ENCODE assay signal across 8 cellular contexts in the genomic region with DNA sequence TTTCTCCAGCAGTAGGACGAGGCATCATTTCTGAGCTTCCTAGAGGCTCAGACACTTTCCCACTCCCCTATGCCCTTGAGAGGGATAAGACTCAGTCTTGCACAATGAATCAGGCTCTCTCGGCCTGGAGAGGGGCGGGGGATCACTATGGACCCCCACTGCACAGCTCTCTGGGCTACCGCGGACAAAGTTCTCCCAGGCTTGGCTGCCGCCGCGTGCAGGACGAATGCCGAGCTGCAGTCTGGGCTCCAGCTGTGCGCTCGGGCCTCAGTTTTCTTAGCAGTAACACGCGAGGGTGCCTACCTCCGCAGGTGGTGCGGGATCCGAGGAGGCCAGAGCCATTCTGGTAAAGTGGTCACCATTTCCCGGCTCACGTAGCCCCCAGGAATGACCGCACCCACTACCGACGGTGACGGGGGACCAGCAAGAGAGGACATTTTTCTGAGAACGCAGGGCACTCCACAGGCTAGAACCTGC. TPM values are rescaled to one million over a fixed set of nuclear protein-coding genes. Genes with fewer than 3 reads are reported as not detected.
A peak's percentile ranks its signal among the peaks of the same experiment; 100 is the strongest.
DNase-seq lines count a peak whose midpoint lies in the region; ATAC-seq and TF ChIP-seq lines count a peak whose summit lies in the region.

No MANE protein-coding gene starts in this region.

- H2AFZ ChIP-seq in DND-41 (ENCODE audit: low read depth, low read length) (no peak overlapping the region), fibroblast of lung (ENCODE audit: low read length) (peak overlapping the region; percentile 60)

- CTCF ChIA-PET in Panc1 (lab: Charles Lee), result interaction anchor here (0.6 to 1.8 kb wide), 5 partner anchors 24 to 223 kb away, joined by 3 to 9 read pairs (median 4); a partner anchor contains a TSS

- H3K27me3 ChIP-seq in DND-41 (ENCODE audit: insufficient read depth, low read length, poor library complexity) (no peaks in the 10 kb centered on the region), Panc1 (ENCODE audit: control insufficient read depth, insufficient read depth, low read length) (no peaks in the 10 kb centered on the region), fibroblast of lung (ENCODE audit: control insufficient read depth, insufficient read depth, low read length) (peaks cover 10% of the 10 kb centered on the region)

- no peak overlapping the region for H3K27ac ChIP-seq in DND-41 (ENCODE audit: low read length)
- H3K27ac ChIP-seq in Panc1 (ENCODE audit: low read length), result peak overlapping the region; percentile 51
- H3K27ac ChIP-seq in fibroblast of lung (ENCODE audit: insufficient read depth, low read length), result no peak overlapping the region

- no peaks in the 10 kb centered on the region for H3K36me3 Mint-ChIP-seq in osteocyte (ENCODE audit: unreplicated experiment)

- H3K4me1 ChIP-seq in DND-41 (ENCODE audit: insufficient read depth, low read length) (peaks cover 28% of the 10 kb centered on the region), Panc1 (ENCODE audit: control insufficient read depth, insufficient read depth, low read length) (peaks cover 21% of the 10 kb centered on the region), fibroblast of lung (ENCODE audit: control insufficient read depth, extremely low read depth, insufficient read depth, low read length) (peaks cover 3% of the 10 kb centered on the region)

- H3K27ac Mint-ChIP-seq in osteocyte (ENCODE audit: unreplicated experiment), result no peak overlapping the region

- H4K20me1 ChIP-seq in DND-41 (ENCODE audit: insufficient read depth, low read length) (0 out of 2 replicates have a peak, but pooled peaks cover 7% of the 10 kb centered on the region), fibroblast of lung (ENCODE audit: control insufficient read depth, extremely low read depth, insufficient read depth, low read length) (no peaks in the 10 kb centered on the region)

- no peak for DNase-seq in DND-41
- DNase-seq in Panc1 (ENCODE audit: low read depth, low spot score), result no peak
- DNase-seq in fibroblast of lung (ENCODE audit: low read depth in 2 of 2), result no peak
- peak; percentile 76 for DNase-seq in osteocyte (ENCODE audit: extremely low spot score, unreplicated experiment)
- no peak for DNase-seq in KG1 (lab: John Stamatoyannopoulos, UW)

- H3K9me3 ChIP-seq in DND-41 (ENCODE audit: insufficient read depth, low read length, severe bottlenecking) (no peaks in the 10 kb centered on the region), Panc1 (ENCODE audit: control insufficient read depth, insufficient read depth, low read depth, low read length) (no peaks in the 10 kb centered on the region), fibroblast of lung (ENCODE audit: control insufficient read depth, insufficient read depth, low read depth, low read length) (no peaks in the 10 kb centered on the region)

- ATAC-seq in DND-41 (ENCODE audit: insufficient read depth, low read depth), result no peak
- ATAC-seq in Panc1, result no peak
- ATAC-seq in HG03432 (IDR thresholded peaks at IDR 0.05; ENCODE audit: unreplicated experiment), result no peak
- ATAC-seq in HG03139 (IDR thresholded peaks at IDR 0.05; ENCODE audit: unreplicated experiment), result no peak
- no peak for ATAC-seq in HG03457 (IDR thresholded peaks at IDR 0.05; ENCODE audit: unreplicated experiment)

- in situ Hi-C loops in Panc1 (cut with HindIII; ENCODE audit: low pct_unique_long_range_greater_than_20kb, low sequenced_read_pairs), result no loop called here

- H3K9ac ChIP-seq in DND-41 (ENCODE audit: low read depth, low read length), result no peak overlapping the region
- no peak overlapping the region for H3K9ac ChIP-seq in fibroblast of lung (ENCODE audit: insufficient read depth, low read length)

- TF ChIP-seq CTCF in DND-41 (IDR thresholded peaks at IDR 0.05; ENCODE audit: borderline replicate concordance, extremely low read depth, low read length, poor library complexity, severe bottlenecking) (no peak), Panc1 (IDR thresholded peaks at IDR 0.05) (no peak), fibroblast of lung (conservative IDR thresholded peaks at IDR 0.05 in 1 of 2, IDR thresholded peaks at IDR 0.05 in 1 of 2; ENCODE audit: low read depth in 1 of 2, low read length in 2 of 2) (no peak), osteocyte (IDR thresholded peaks at IDR 0.05) (no peak)

- peaks cover 16% of the 10 kb centered on the region for H3K4me1 Mint-ChIP-seq in osteocyte (ENCODE audit: unreplicated experiment)

- H3K4me3 Mint-ChIP-seq in osteocyte (ENCODE audit: unreplicated experiment), result peak overlapping the region; percentile 46

- H3K4me3 ChIP-seq in DND-41 (ENCODE audit: low read depth in 1 of 2, low read length in 2 of 2), result no peak overlapping the region
- peak overlapping the region; percentile 53 to 72 for H3K4me3 ChIP-seq in Panc1 (ENCODE audit: low read depth in 2 of 2, low read length in 2 of 2)
- peak overlapping the region in 1 of 4 experiments; percentile 48 for H3K4me3 ChIP-seq in fibroblast of lung (replicated peaks in 1 of 4; ENCODE audit: control extremely low read depth in 1 of 4, insufficient read depth in 1 of 4, low read depth in 3 of 4, low read length in 4 of 4)

- intact Hi-C loops in Panc1 (cut with micrococcal nuclease; ENCODE audit: unreplicated experiment), result no loop called here

- H3K36me3 ChIP-seq in DND-41 (ENCODE audit: insufficient read depth, low read length) (no peaks in the 10 kb centered on the region), Panc1 (ENCODE audit: control insufficient read depth, insufficient read depth, low read length) (no peaks in the 10 kb centered on the region), fibroblast of lung (ENCODE audit: control insufficient read depth, insufficient read depth, low read length) (no peaks in the 10 kb centered on the region)

- POLR2A ChIA-PET in Panc1 (lab: Charles Lee), result interaction anchor here (1.1 kb wide), 1 partner anchor 53 kb away, joined by 3 read pairs; no protein-coding TSS in a partner anchor

- no TSS peak for BruUV-seq in Panc1 (replicated peaks; lab: Mats Ljungman, UMichigan)

- H3K27me3 Mint-ChIP-seq in osteocyte (ENCODE audit: unreplicated experiment), result peaks cover 23% of the 10 kb centered on the region

- peak overlapping the region; percentile 62; the same call in 1 of the 2 replicates for H3K4me2 ChIP-seq in DND-41 (ENCODE audit: insufficient read depth, low read length)
- H3K4me2 ChIP-seq in fibroblast of lung (ENCODE audit: extremely low read depth, insufficient read depth, low read length), result peak overlapping the region; percentile 40

- no peaks in the 10 kb centered on the region for H3K9me3 Mint-ChIP-seq in osteocyte (ENCODE audit: unreplicated experiment)

- H3K79me2 ChIP-seq in DND-41 (ENCODE audit: insufficient read depth, low read length) (no peaks in the 10 kb centered on the region), fibroblast of lung (ENCODE audit: control insufficient read depth, insufficient read depth, low read length) (no peaks in the 10 kb centered on the region)

RNA-seq across cellular contexts. Expression of a gene that starts 3.4 kb away (rescaled TPM):
- 9.7 TPM for total RNA-seq in Panc1 (2021; ENCODE audit: unreplicated experiment)
- polyA plus RNA-seq in Panc1 (2012; ENCODE audit: insufficient read length), result 6.7 TPM
- total RNA-seq in fibroblast of lung, result 0.26 and 0.83 TPM in 2 replicates
- polyA plus RNA-seq in fibroblast of lung, result 0.34 and 0.38 TPM in 2 replicates
- 0.96 and 1.1 TPM in 2 replicates for polyA plus RNA-seq in fibroblast of lung (2012)
- polyA minus RNA-seq in fibroblast of lung (ENCODE audit: low replicate concordance), result 1.0 and 1.6 TPM in 2 replicates
- total RNA-seq in osteocyte, result 1.3 and 2.5 TPM in 2 replicates

RNA-seq across cellular contexts. Expression of a gene that starts 50.7 kb away (rescaled TPM):
- 36.2 TPM for total RNA-seq in Panc1 (2021; ENCODE audit: unreplicated experiment)
- 32.3 TPM for polyA plus RNA-seq in Panc1 (2012; ENCODE audit: insufficient read length)
- 21.8 and 47.1 TPM in 2 replicates for total RNA-seq in fibroblast of lung
- 38.6 and 50.8 TPM in 2 replicates for polyA plus RNA-seq in fibroblast of lung
- 30.6 and 41.9 TPM in 2 replicates for polyA plus RNA-seq in fibroblast of lung (2012)
- polyA minus RNA-seq in fibroblast of lung (ENCODE audit: low replicate concordance), result 12.3 and 27.4 TPM in 2 replicates
- total RNA-seq in osteocyte, result 20.5 and 24.1 TPM in 2 replicates

RNA-seq across cellular contexts. Expression of a gene that starts 51.0 kb away (rescaled TPM):
- total RNA-seq in Panc1 (2021; ENCODE audit: unreplicated experiment) (7.2 TPM), fibroblast of lung (0.51 and 1.2 TPM in 2 replicates), osteocyte (1.4 and 1.5 TPM in 2 replicates)
- 2.6 TPM for polyA plus RNA-seq in Panc1 (2012; ENCODE audit: insufficient read length)
- polyA plus RNA-seq in fibroblast of lung, result 0.94 and 2.4 TPM in 2 replicates
- polyA plus RNA-seq in fibroblast of lung (2012), result 0.71 and 1.7 TPM in 2 replicates
- polyA minus RNA-seq in fibroblast of lung (ENCODE audit: low replicate concordance), result 1.5 and 6.3 TPM in 2 replicates

Comparison
In these comparisons a context has a peak if more than half of its experiments do, and no peak if none do; other contexts are left out.
1. H3K4me3 ChIP-seq: peak in Panc1 (2 of 2); none in DND-41 (0 of 2).